8 cellular contexts compared by ENCODE assay signal in the genomic region with DNA sequence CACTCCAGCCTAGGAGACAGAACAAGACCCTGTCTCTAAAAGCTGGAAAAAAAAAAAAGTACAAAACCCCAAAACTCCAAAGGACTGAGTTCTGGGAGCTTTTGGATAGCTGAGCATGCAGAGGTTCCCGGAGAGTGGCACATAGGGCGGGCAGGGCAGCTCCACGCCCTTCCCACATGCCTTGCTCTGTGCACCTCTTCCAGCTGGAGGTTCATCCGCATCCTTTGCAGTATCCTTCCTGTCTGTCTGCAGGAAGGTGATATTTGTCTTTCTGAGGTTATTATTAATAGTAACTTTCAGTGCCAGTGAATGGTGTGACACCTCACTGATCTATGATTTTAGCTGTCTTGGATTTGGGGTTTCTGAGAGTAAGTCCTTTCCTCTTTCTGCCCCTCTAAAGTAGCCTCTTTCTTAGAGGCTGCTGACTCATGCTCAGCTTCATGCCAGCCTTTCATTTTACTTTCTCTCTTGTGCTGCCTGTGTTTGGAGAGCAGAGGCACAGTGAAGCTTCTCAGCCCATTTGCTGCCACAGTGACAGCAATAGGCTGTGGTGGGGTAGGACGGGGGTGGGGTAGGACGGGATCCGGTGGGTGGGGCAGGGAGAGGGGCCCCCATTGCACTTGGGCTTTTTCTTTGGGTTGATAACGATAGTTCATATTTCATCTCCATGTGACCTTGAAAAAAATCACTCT.
DNase-seq lines count a peak whose midpoint lies in the region; ATAC-seq lines count a peak whose summit lies in the region.

No MANE protein-coding gene starts in this region.

- CTCF ChIA-PET in activated CD4-positive, alpha-beta memory T cell treated with anti-CD3 and anti-CD28 coated beads for 36 hours (lab: Charles Lee) = interaction anchor here (0.8 to 1.8 kb wide), 5 partner anchors 12 to 102 kb away, joined by 3 to 13 read pairs (median 5); no protein-coding TSS in a partner anchor

- no peak overlapping the region for H3K27ac Mint-ChIP-seq in activated CD4-positive, alpha-beta memory T cell treated with anti-CD3 and anti-CD28 coated beads for 36 hours

- intact Hi-C loops in activated CD4-positive, alpha-beta memory T cell treated with anti-CD3 and anti-CD28 coated beads for 36 hours (cut with micrococcal nuclease) = no loop called here

- H3K4me1 Mint-ChIP-seq in activated CD4-positive, alpha-beta memory T cell treated with anti-CD3 and anti-CD28 coated beads for 36 hours (ENCODE audit: low read depth) = peaks cover 61% of the 10 kb centered on the region

- H3K9me3 Mint-ChIP-seq in activated CD4-positive, alpha-beta memory T cell treated with anti-CD3 and anti-CD28 coated beads for 36 hours = no peaks in the 10 kb centered on the region

- POLR2A ChIA-PET in activated CD4-positive, alpha-beta memory T cell treated with anti-CD3 and anti-CD28 coated beads for 36 hours (lab: Charles Lee) = interaction anchor here (0.7 to 1.8 kb wide), 4 partner anchors 9 to 27 kb away, joined by 3 to 4 read pairs (median 3); no protein-coding TSS in a partner anchor

- ATAC-seq in GM21786 (IDR thresholded peaks at IDR 0.05; ENCODE audit: unreplicated experiment) (peak; percentile 54), GM21528 (IDR thresholded peaks at IDR 0.05; ENCODE audit: low FRiP score, unreplicated experiment) (no peak), GM19463 (IDR thresholded peaks at IDR 0.05; ENCODE audit: unreplicated experiment) (no peak)

- DNase-seq in AG08396 (ENCODE audit: low spot score) (peak; percentile 53), iris pigment epithelial cell (ENCODE audit: low read depth) (peak; percentile 62), NCI-H1105 treated with DMSO at 0.1 percent for 48 hours (lab: John Stamatoyannopoulos, UW) (no peak)
- peak; percentile 24 for DNase-seq in activated CD4-positive, alpha-beta memory T cell treated with anti-CD3 and anti-CD28 coated beads for 36 hours
- no peak for DNase-seq in activated CD4-positive, CD25-positive, alpha-beta regulatory T cell (lab: John Stamatoyannopoulos, UW)

- no peak overlapping the region for H3K4me3 Mint-ChIP-seq in activated CD4-positive, alpha-beta memory T cell treated with anti-CD3 and anti-CD28 coated beads for 36 hours

- H3K27me3 Mint-ChIP-seq in activated CD4-positive, alpha-beta memory T cell treated with anti-CD3 and anti-CD28 coated beads for 36 hours = no peaks in the 10 kb centered on the region

- peaks cover 4% of the 10 kb centered on the region for H3K36me3 Mint-ChIP-seq in activated CD4-positive, alpha-beta memory T cell treated with anti-CD3 and anti-CD28 coated beads for 36 hours

Comparison
In these comparisons a context has a peak if more than half of its experiments do, and no peak if none do; other contexts are left out.
1. DNase-seq: peak in AG08396 (single experiment), activated CD4-positive, alpha-beta memory T cell treated with anti-CD3 and anti-CD28 coated beads for 36 hours (single experiment) and iris pigment epithelial cell (single experiment); none in activated CD4-positive, CD25-positive, alpha-beta regulatory T cell (0 of 4) and NCI-H1105 treated with DMSO at 0.1 percent for 48 hours (single experiment).